Comparison of ENCODE assay signal across 22 cellular contexts in the genomic region with DNA sequence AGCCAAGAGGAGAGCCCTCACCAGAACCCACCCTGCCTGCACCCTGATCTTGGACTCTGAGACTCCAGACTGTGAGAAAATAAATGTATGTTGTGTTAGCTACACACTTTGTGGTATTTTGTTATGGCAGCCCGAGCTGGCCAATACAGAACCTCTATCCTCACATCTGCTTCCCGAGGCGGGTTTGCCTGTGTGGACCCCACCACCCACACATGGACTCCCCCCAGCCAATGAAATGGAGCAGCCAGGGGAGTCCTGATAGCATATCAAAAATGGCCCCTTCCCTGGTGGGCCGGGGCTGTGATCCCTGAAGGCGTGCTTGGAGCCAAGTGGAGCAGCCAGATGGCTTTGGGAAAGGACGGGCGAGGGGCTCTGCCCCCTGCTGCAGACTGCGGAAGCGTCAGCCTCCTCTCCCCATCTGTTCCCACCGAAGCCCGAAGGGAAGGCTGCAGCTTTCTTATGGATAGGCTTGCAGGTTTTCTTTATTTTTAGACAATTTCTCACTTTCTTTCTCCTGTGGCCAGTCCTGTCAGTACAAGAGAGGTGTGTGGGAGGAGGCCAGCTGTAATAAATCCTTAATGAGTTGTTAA. TPM values are rescaled to one million over a fixed set of nuclear protein-coding genes. Genes with fewer than 3 reads are reported as not detected.
DNase-seq lines count a peak whose midpoint lies in the region; ATAC-seq, FAIRE-seq and TF ChIP-seq lines count a peak whose summit lies in the region.
"Had no signal": no experiment of that assay in that cellular context is flagged by ENCODE, and none has a peak within 500 bp of the region (broad histone marks: within the 10 kb centered on the region; RNA-seq: fewer than 3 reads in every experiment).

No MANE protein-coding gene starts in this region.

- H3K27me3 ChIP-seq in GM23338 (ENCODE audit: insufficient read depth): no peaks in the 10 kb centered on the region
- peaks cover 0 to 6% of the 10 kb centered on the region in 2 donors for H3K27me3 ChIP-seq in small intestine (ENCODE audit: control insufficient read depth in 2 of 2, insufficient read depth in 2 of 2, low read length in 2 of 2)
- H3K27me3 ChIP-seq: SJCRH30 had no signal

- H3K4me3 ChIP-seq in GM23338 (no peak overlapping the region), coronary artery (no peak overlapping the region), small intestine (ENCODE audit: low read depth in 1 of 2, low read length in 2 of 2) (no peak overlapping the region)
- H3K4me3 ChIP-seq: SJCRH30 had no signal

- ATAC-seq in GM23338: no peak; the same call in 2 of the 3 replicates

- peaks cover under 1% of the 10 kb centered on the region; the same call in 1 of the 2 replicates for H3K9me2 ChIP-seq in GM23338 (ENCODE audit: insufficient read depth)

- H3F3A ChIP-seq in GM23338 (replicated peaks; ENCODE audit: low read depth): no peaks in the 10 kb centered on the region

- H3K4me1 Mint-ChIP-seq in GM23338: peaks cover 4% of the 10 kb centered on the region; the same call in 1 of the 3 replicates
- H3K4me1 Mint-ChIP-seq in activated naive CD4-positive, alpha-beta T cell treated with anti-CD3 and anti-CD28 coated beads for 36 hours (ENCODE audit: low read depth): no peaks in the 10 kb centered on the region
- H3K4me1 Mint-ChIP-seq: IgD-negative memory B cell had no signal

- DNase-seq in GM23338 (ENCODE audit: low spot score) (peak; percentile 13), NCI-H524 (lab: John Stamatoyannopoulos, UW) (peak; percentile 71 to 91), inferior parietal cortex (ENCODE audit: extremely low spot score) (peak; percentile 27), occipital lobe (lab: John Stamatoyannopoulos, UW) (peak; percentile 6), NCI-H2029 (lab: John Stamatoyannopoulos, UW) (no peak), coronary artery (ENCODE audit: low spot score) (no peak), small intestine (no peak)
- no peak for DNase-seq in activated naive CD4-positive, alpha-beta T cell treated with anti-CD3 and anti-CD28 coated beads for 36 hours
- DNase-seq: Calu3; CD8-positive, alpha-beta memory T cell; EL; GF-D8; NCI-H1105 treated with DMSO at 0.1 percent for 48 hours; NCI-H510A treated with DMSO at 0.1 percent for 48 hours; OCI-M1; SJCRH30 had no signal

- H3K79me2 ChIP-seq in GM23338 (replicated peaks; ENCODE audit: insufficient read depth): no peaks in the 10 kb centered on the region

- no peak overlapping the region for H3K4me3 Mint-ChIP-seq in GM23338
- no peak overlapping the region for H3K4me3 Mint-ChIP-seq in activated naive CD4-positive, alpha-beta T cell treated with anti-CD3 and anti-CD28 coated beads for 36 hours
- H3K4me3 Mint-ChIP-seq: CD8-positive, alpha-beta memory T cell; IgD-negative memory B cell had no signal

- 70 to 83% (median 73%) methylated on average over 11 of the region's 11 CpGs for WGBS in small intestine, 3 donors

- TF ChIP-seq CTCF in GM23338 (conservative IDR thresholded peaks at IDR 0.05; ENCODE audit: low read depth in 2 of 2): 0 out of 4 replicates have a peak, but pooled peaks of 1 of the 2 experiments have one; percentile 9
- TF ChIP-seq CTCF in coronary artery (IDR thresholded peaks at IDR 0.05): no peak

- H3K9me3 ChIP-seq in small intestine (ENCODE audit: control insufficient read depth, low read depth): no peaks in the 10 kb centered on the region
- H3K9me3 ChIP-seq: SJCRH30 had no signal

- FAIRE-seq in small intestine (lab: Jason Lieb, UNC): no peak
- FAIRE-seq: A204.1, GM19239, H54, RCC 7860 had no signal

- H3K27ac Mint-ChIP-seq in GM23338: no peak overlapping the region
- no peak overlapping the region for H3K27ac Mint-ChIP-seq in activated naive CD4-positive, alpha-beta T cell treated with anti-CD3 and anti-CD28 coated beads for 36 hours
- H3K27ac Mint-ChIP-seq: IgD-negative memory B cell had no signal

- H3K36me3 Mint-ChIP-seq in GM23338 (ENCODE audit: low read depth): no peaks in the 10 kb centered on the region; the same call in 2 of the 3 replicates
- no peaks in the 10 kb centered on the region for H3K36me3 Mint-ChIP-seq in activated naive CD4-positive, alpha-beta T cell treated with anti-CD3 and anti-CD28 coated beads for 36 hours (ENCODE audit: low read depth)
- H3K36me3 Mint-ChIP-seq: IgD-negative memory B cell had no signal

- H3K27ac ChIP-seq in GM23338 (ENCODE audit: low read depth) (no peak overlapping the region), coronary artery (no peak overlapping the region), small intestine (ENCODE audit: low read depth in 1 of 2, low read length in 1 of 2) (no peak overlapping the region)
- H3K27ac ChIP-seq: C4-2B, SJCRH30 had no signal

- H3K4me1 ChIP-seq in GM23338 (ENCODE audit: insufficient read depth) (no peaks in the 10 kb centered on the region), small intestine (ENCODE audit: control insufficient read depth in 2 of 2, insufficient read depth in 1 of 2, low read depth in 1 of 2, low read length in 1 of 2) (no peaks in the 10 kb centered on the region)
- H3K4me1 ChIP-seq: SJCRH30 had no signal

- H3K36me3 ChIP-seq in GM23338 (ENCODE audit: insufficient read depth) (no peaks in the 10 kb centered on the region), small intestine (ENCODE audit: control insufficient read depth in 2 of 2, insufficient read depth in 2 of 2, low read length in 2 of 2) (no peaks in the 10 kb centered on the region)
- H3K36me3 ChIP-seq: SJCRH30 had no signal

- 0 out of 2 replicates have a peak overlapping the region, but pooled peaks have one; percentile 69 for H2AFZ ChIP-seq in GM23338

- H3K27me3 Mint-ChIP-seq in GM23338 (ENCODE audit: insufficient read depth, low read depth, poor library complexity): peaks cover 9% of the 10 kb centered on the region
- H3K27me3 Mint-ChIP-seq in activated naive CD4-positive, alpha-beta T cell treated with anti-CD3 and anti-CD28 coated beads for 36 hours (ENCODE audit: low read depth): peaks cover 9% of the 10 kb centered on the region

- H3K9me3 Mint-ChIP-seq in GM23338: no peaks in the 10 kb centered on the region
- H3K9me3 Mint-ChIP-seq in activated naive CD4-positive, alpha-beta T cell treated with anti-CD3 and anti-CD28 coated beads for 36 hours: no peaks in the 10 kb centered on the region

- no peaks in the 10 kb centered on the region for H4K20me1 ChIP-seq in GM23338 (replicated peaks; ENCODE audit: insufficient read depth)

- H3K4me2 ChIP-seq in GM23338: no peak overlapping the region

- CTCF ChIA-PET in activated naive CD4-positive, alpha-beta T cell treated with anti-CD3 and anti-CD28 coated beads for 36 hours (lab: Charles Lee): no interaction called here

- intact Hi-C loops in activated naive CD4-positive, alpha-beta T cell treated with anti-CD3 and anti-CD28 coated beads for 36 hours (cut with micrococcal nuclease): no loop called here

TF ChIP-seq in GM23338, 12 proteins besides CTCF, POLR2A, EP300 and RAD21:
- TF ChIP-seq EZH2 (IDR thresholded peaks at IDR 0.05; ENCODE audit: low read depth, unreplicated experiment) (no peak), ZNF114 (CRISPR knock-in tag; IDR thresholded peaks at IDR 0.05) (no peak)
TF ChIP-seq in GM23338: peak in this region for 0.

RNA-seq across cellular contexts. Expression of a gene that starts 34.4 kb away (rescaled TPM):
- total RNA-seq in GM23338 (2014; rRNA removed; shearing (Covaris generic)): not detected in 2 replicates
- polyA plus RNA-seq in GM23338 (2016; fragmentation: Nextera tagmentation; extraction: Ambion mirVana) (not detected in 2 replicates), small intestine (not detected)
- total RNA-seq in occipital lobe: not detected
- not detected for total RNA-seq in activated naive CD4-positive, alpha-beta T cell treated with anti-CD3 and anti-CD28 coated beads for 36 hours
- total RNA-seq: Calu3; CD8-positive, alpha-beta memory T cell; SJCRH30 had no signal
- polyA plus RNA-seq: CD8-positive, alpha-beta memory T cell; IgD-negative memory B cell had no signal

Comparison
In these comparisons a context has a peak if more than half of its experiments do, and no peak if none do; other contexts are left out.
1. DNase-seq: peak in GM23338 (single experiment), NCI-H524 (2 of 2), inferior parietal cortex (single experiment) and occipital lobe (single experiment); none in NCI-H2029 (single experiment), coronary artery (single experiment), activated naive CD4-positive, alpha-beta T cell treated with anti-CD3 and anti-CD28 coated beads for 36 hours (single experiment) and small intestine (single experiment).